In genomic region chr16:2817496-2818277, GRCh38 we compare ENCODE assay signal across 1 cellular context.
TF ChIP-seq lines count a peak whose summit lies in the region.

No MANE protein-coding gene starts in this region.

TF ChIP-seq in H1, 55 proteins besides CTCF, POLR2A, EP300 and RAD21:
- TF ChIP-seq ASH2L (IDR thresholded peaks at IDR 0.05; ENCODE audit: low read length) (no peak), CHD2 (IDR thresholded peaks at IDR 0.05; ENCODE audit: low read length) (no peak), SRF (IDR thresholded peaks at IDR 0.05; ENCODE audit: low read depth, low read length) (no peak), YY1 (IDR thresholded peaks at IDR 0.05; ENCODE audit: low read depth, low read length) (no peak), KDM4A (IDR thresholded peaks at IDR 0.05; ENCODE audit: low read depth, low read length, severe bottlenecking) (no peak), CREB1 (IDR thresholded peaks at IDR 0.05) (no peak), ZNF274 (IDR thresholded peaks at IDR 0.05; ENCODE audit: borderline replicate concordance, extremely low read depth, low read length) (no peak), BRCA1 (IDR thresholded peaks at IDR 0.05; ENCODE audit: low read depth, low read length) (no peak), SUZ12 (IDR thresholded peaks at IDR 0.05; ENCODE audit: low read length) (no peak)
- TF ChIP-seq, protein P1, sequence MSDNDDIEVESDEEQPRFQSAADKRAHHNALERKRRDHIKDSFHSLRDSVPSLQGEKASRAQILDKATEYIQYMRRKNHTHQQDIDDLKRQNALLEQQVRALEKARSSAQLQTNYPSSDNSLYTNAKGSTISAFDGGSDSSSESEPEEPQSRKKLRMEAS (IDR thresholded peaks at IDR 0.05): no peak
- TF ChIP-seq, protein P2, sequence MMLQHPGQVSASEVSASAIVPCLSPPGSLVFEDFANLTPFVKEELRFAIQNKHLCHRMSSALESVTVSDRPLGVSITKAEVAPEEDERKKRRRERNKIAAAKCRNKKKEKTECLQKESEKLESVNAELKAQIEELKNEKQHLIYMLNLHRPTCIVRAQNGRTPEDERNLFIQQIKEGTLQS (IDR thresholded peaks at IDR 0.05; ENCODE audit: insufficient read depth, low read depth, low read length): no peak
